29 cellular contexts compared by ENCODE assay signal in genomic region chr4:6028168-6028567, GRCh38. TPM values are rescaled to one million over a fixed set of nuclear protein-coding genes. Genes with fewer than 3 reads are reported as not detected.
"Had no signal": no experiment of that assay in that cellular context is flagged by ENCODE, and none has a peak within 500 bp of the region (broad histone marks: within the 10 kb centered on the region; RNA-seq: fewer than 3 reads in every experiment).

No MANE protein-coding gene starts in this region.

- H3K36me3 Mint-ChIP-seq: memory B cell; naive thymus-derived CD4-positive, alpha-beta T cell had no signal

- H3K27me3 ChIP-seq: dorsolateral prefrontal cortex, esophagus muscularis mucosa had no signal

- DNase-seq: dermis blood vessel endothelial cell; effector CD4-positive, alpha-beta T cell; effector memory CD4-positive, alpha-beta T cell; erythroblast; foreskin fibroblast; foreskin melanocyte; gastrocnemius medialis; glutamatergic neuron; head of caudate nucleus; heart right ventricle; hippocampal formation; islet precursor cell; left cardiac atrium; left lung; left ventricle myocardium superior; mesendoderm; midbrain; naive thymus-derived CD4-positive, alpha-beta T cell had no signal

- H3K27ac Mint-ChIP-seq: memory B cell; naive thymus-derived CD4-positive, alpha-beta T cell had no signal

- H3K4me1 ChIP-seq: gastrocnemius medialis, left lung had no signal

- FAIRE-seq: colon had no signal

- H3K36me3 ChIP-seq: esophagus muscularis mucosa, gastrocnemius medialis, heart right ventricle, left lung had no signal

- H3K27ac ChIP-seq: coronary artery, dorsolateral prefrontal cortex, epithelial cell of prostate, esophagus muscularis mucosa, gastrocnemius medialis, heart right ventricle, left lung had no signal

- H3K9me3 Mint-ChIP-seq: memory B cell had no signal

- H3K9me3 ChIP-seq: esophagus muscularis mucosa, gastrocnemius medialis, heart right ventricle, left lung had no signal

- H3K4me1 Mint-ChIP-seq: memory B cell had no signal

- H3K4me3 ChIP-seq: coronary artery, dorsolateral prefrontal cortex, esophagus muscularis mucosa, gastrocnemius medialis, heart right ventricle, left lung, lung had no signal

- ATAC-seq: gastrocnemius medialis; heart right ventricle; left cardiac atrium; left lung; left ventricle myocardium superior; naive thymus-derived CD4-positive, alpha-beta T cell had no signal

- H3K4me3 Mint-ChIP-seq: memory B cell had no signal

RNA-seq across cellular contexts. Expression of gene C4orf50, which starts 9.9 kb away (rescaled TPM):
- total RNA-seq: glomerular endothelial cell, kidney epithelial cell, lower leg skin, mammary epithelial cell had no signal
- polyA plus RNA-seq: heart right ventricle; mammary epithelial cell; naive thymus-derived CD4-positive, alpha-beta T cell had no signal
